Comparison of ENCODE assay signal across 8 cellular contexts in genomic region chr14:77641534-77642341, GRCh38. TPM values are rescaled to one million over a fixed set of nuclear protein-coding genes. Genes with fewer than 3 reads are reported as not detected.
DNase-seq lines count a peak whose midpoint lies in the region; ATAC-seq, FAIRE-seq and TF ChIP-seq lines count a peak whose summit lies in the region.

No MANE protein-coding gene starts in this region.

- no peaks in the 10 kb centered on the region for H3K79me2 ChIP-seq in HepG2 (ENCODE audit: insufficient read depth, low read length)

- peak overlapping the region; percentile 23 for H2AFZ ChIP-seq in HepG2 (ENCODE audit: low read length)

- H3K9me3 ChIP-seq in HepG2 (ENCODE audit: low read length) = no peaks in the 10 kb centered on the region

- no peak for TF ChIP-seq POLR2A in HepG2 (IDR thresholded peaks at IDR 0.05; ENCODE audit: insufficient read depth in 1 of 2, low read depth in 2 of 2, low read length in 2 of 2)

- 75% methylated on average over 46 of the region's 47 CpGs for WGBS in HepG2 (ENCODE audit: low lambda C conversion rate)

- peak overlapping the region; percentile 51 for H3K4me3 ChIP-seq in brain microvascular endothelial cell (ENCODE audit: low read depth, low read length)
- no peak overlapping the region for H3K4me3 ChIP-seq in HepG2 (replicated peaks in 1 of 3; ENCODE audit: insufficient read depth in 1 of 3, low read depth in 2 of 3, low read length in 3 of 3)

- no peak overlapping the region for H3K27ac Mint-ChIP-seq in WTC11

- peak; percentile 67 for ATAC-seq in HG02870 (IDR thresholded peaks at IDR 0.05; ENCODE audit: unreplicated experiment)
- peak; percentile 38 for ATAC-seq in WTC11
- no peak; the same call in 1 of the 3 replicates for ATAC-seq in HepG2
- no peak for ATAC-seq in GM18519 (IDR thresholded peaks at IDR 0.05; ENCODE audit: low FRiP score, unreplicated experiment)

- H4K20me1 ChIP-seq in HepG2 (ENCODE audit: insufficient read depth, low read length) = no peaks in the 10 kb centered on the region

- H3K27ac ChIP-seq in brain microvascular endothelial cell (peak overlapping the region; percentile 34), HepG2 (ENCODE audit: extremely low read length, insufficient read depth, low read length) (no peak overlapping the region)

- no TSS peak for BruUV-seq in HepG2 (replicated peaks; lab: Mats Ljungman, UMichigan)

- peak; percentile 49 for DNase-seq in DMS114 treated with DMSO at 0.1 percent for 48 hours (lab: John Stamatoyannopoulos, UW; ENCODE audit: unreplicated experiment)
- DNase-seq in WTC11 (ENCODE audit: low spot score) = no peak
- DNase-seq in brain microvascular endothelial cell = peak; percentile 40
- no peak for DNase-seq in HepG2 (ENCODE audit: low spot score)
- DNase-seq in stimulated activated CD4-positive, alpha-beta T cell treated with anti-CD3 and anti-CD28 coated beads, TNF-alpha, amount 100 ng/mL, for 1 hour (ENCODE audit: low read depth in 3 of 3, low spot score in 1 of 3) = peak; percentile 30 to 55 (median 31)
- no peak for DNase-seq in DMS79 (lab: John Stamatoyannopoulos, UW)

- H3K27me3 Mint-ChIP-seq in WTC11 (ENCODE audit: low read depth) = no peaks in the 10 kb centered on the region; the same call in 1 of the 2 replicates

- no peaks in the 10 kb centered on the region for H3K27me3 ChIP-seq in brain microvascular endothelial cell (replicated peaks)
- H3K27me3 ChIP-seq in HepG2 (ENCODE audit: control insufficient read depth in 1 of 2, insufficient read depth in 2 of 2, low read length in 2 of 2) = peaks cover 0 to 1% of the 10 kb centered on the region in 2 experiments; a peak in 1 of 5 replicates

- H3K9ac ChIP-seq in HepG2 (ENCODE audit: insufficient read depth, low read depth, low read length) = no peak overlapping the region

- no peak for TF ChIP-seq CTCF in WTC11 (IDR thresholded peaks at IDR 0.05)
- no peak for TF ChIP-seq CTCF in brain microvascular endothelial cell (IDR thresholded peaks at IDR 0.05; ENCODE audit: low read depth, low read length, missing control alignments)
- TF ChIP-seq CTCF in HepG2 (CRISPR knock-in tag; IDR thresholded peaks at IDR 0.05) = no peak

- intact Hi-C loops in HepG2 (cut with micrococcal nuclease; ENCODE audit: unreplicated experiment) = no loop called here

- peaks cover 12% of the 10 kb centered on the region for H3K9me3 Mint-ChIP-seq in WTC11

- no peaks in the 10 kb centered on the region for H3K36me3 ChIP-seq in brain microvascular endothelial cell (replicated peaks)
- H3K36me3 ChIP-seq in HepG2 (replicated peaks in 1 of 2; ENCODE audit: control insufficient read depth in 1 of 2, insufficient read depth in 2 of 2, low read length in 2 of 2) = no peaks in the 10 kb centered on the region

- no peak for FAIRE-seq in HepG2 (lab: Jason Lieb, UNC)

- H3K4me2 ChIP-seq in HepG2 (ENCODE audit: low read depth, low read length) = peak overlapping the region; percentile 42; the same call in 1 of the 2 replicates

- H3K4me1 Mint-ChIP-seq in WTC11 = no peaks in the 10 kb centered on the region

- no peak for TF ChIP-seq RAD21 in HepG2 (CRISPR knock-in tag; IDR thresholded peaks at IDR 0.05)

- POLR2A ChIA-PET in WTC11 (lab: Charles Lee) (no interaction called here), HepG2 (lab: Yijun Ruan, JAX) (no interaction called here)

- TF ChIP-seq EP300 in HepG2 (IDR thresholded peaks at IDR 0.05; ENCODE audit: low read depth in 2 of 2, low read length in 2 of 2) (no peak), HepG2 (CRISPR knock-in tag; IDR thresholded peaks at IDR 0.05; ENCODE audit: borderline replicate concordance) (no peak)

- peaks cover 21% of the 10 kb centered on the region for H3K4me1 ChIP-seq in HepG2 (ENCODE audit: insufficient read depth, low read length)

- in situ Hi-C loops in brain microvascular endothelial cell (cut with HindIII; ENCODE audit: low pct_ligation_motif_present, low sequenced_read_pairs) (no loop called here), HepG2 (cut with HindIII; ENCODE audit: extremely low pct_ligation_motif_present, low pct_unique_long_range_greater_than_20kb) (no loop called here)

- peaks cover 6% of the 10 kb centered on the region for H3K36me3 Mint-ChIP-seq in WTC11

- no peak overlapping the region for H3K4me3 Mint-ChIP-seq in WTC11

- CTCF ChIA-PET in WTC11 (lab: Charles Lee) (no interaction called here), HepG2 (lab: Yijun Ruan, JAX; ENCODE audit: low intra/inter-chr PET ratio, low total read pairs) (no interaction called here)

TF ChIP-seq in WTC11, 78 proteins besides CTCF, POLR2A, EP300 and RAD21 (continues in another document):
- no peak for TF ChIP-seq FOXP4 (CRISPR knock-in tag; IDR thresholded peaks at IDR 0.05)

TF ChIP-seq in HepG2, 621 proteins besides CTCF, POLR2A, EP300 and RAD21 (continues in another document):
- TF ChIP-seq RAD51 (IDR thresholded peaks at IDR 0.05; ENCODE audit: borderline replicate concordance) = no peak
- TF ChIP-seq RFXAP (CRISPR knock-in tag; IDR thresholded peaks at IDR 0.05; ENCODE audit: borderline replicate concordance) = no peak
- TF ChIP-seq YY1 (IDR thresholded peaks at IDR 0.05; ENCODE audit: insufficient read depth, insufficient replicate concordance, low read depth, low read length) = no peak
- no peak for TF ChIP-seq ZNF414 (CRISPR knock-in tag; IDR thresholded peaks at IDR 0.05)
- no peak for TF ChIP-seq ZNF550 (CRISPR knock-in tag; IDR thresholded peaks at IDR 0.05; ENCODE audit: borderline replicate concordance)

RNA-seq across cellular contexts. Expression of gene SPTLC2, which starts 25.3 kb away (rescaled TPM):
- total RNA-seq in WTC11 (2021) = 38.2 to 40.1 TPM (median 39.6 TPM) in 3 replicates
- 15.1 and 17.5 TPM in 2 replicates for total RNA-seq in HepG2 (2016; rRNA removed; fragmentation: Illumina TruSeq; extraction: Trizol)
- 2.4 and 4.6 TPM in 2 replicates for total RNA-seq in HepG2 (2016; cell fraction: cytosol; rRNA removed; fragmentation: Illumina TruSeq; extraction: Trizol; ENCODE audit: low read depth)
- total RNA-seq in HepG2 (2016; cell fraction: insoluble cytoplasmic fraction; rRNA removed; fragmentation: Illumina TruSeq; extraction: Trizol) = 11.9 and 16.4 TPM in 2 replicates
- total RNA-seq in HepG2 (2016; cell fraction: membrane; rRNA removed; fragmentation: Illumina TruSeq; extraction: Trizol) = 3.3 and 3.6 TPM in 2 replicates
- total RNA-seq in HepG2 (2016; cell fraction: nucleus; rRNA removed; fragmentation: Illumina TruSeq; extraction: Trizol) = 21.8 and 22.9 TPM in 2 replicates
- 11.2 and 17.4 TPM in 2 replicates for polyA plus RNA-seq in HepG2 (2011; rRNA removed)
- 7.6 and 8.0 TPM in 2 replicates for polyA plus RNA-seq in HepG2 (2011; cell fraction: cytosol; rRNA removed)
- 2.6 and 4.9 TPM in 2 replicates for polyA plus RNA-seq in HepG2 (2011; cell fraction: nucleus; rRNA removed)
- polyA plus RNA-seq in HepG2 (2012) = 10.4 and 11.4 TPM in 2 replicates
- 0.88 and 1.1 TPM in 2 replicates for polyA plus RNA-seq in HepG2 (2016; cell fraction: cytosol; fragmentation: Illumina TruSeq; extraction: Trizol; ENCODE audit: low read depth)
- 7.2 and 8.9 TPM in 2 replicates for polyA plus RNA-seq in HepG2 (2016; cell fraction: insoluble cytoplasmic fraction; fragmentation: Illumina TruSeq; extraction: Trizol; ENCODE audit: low read depth)
- 1.3 and 2.0 TPM in 2 replicates for polyA plus RNA-seq in HepG2 (2016; cell fraction: membrane; fragmentation: Illumina TruSeq; extraction: Trizol; ENCODE audit: low read depth)
- polyA plus RNA-seq in HepG2 (2016; cell fraction: nucleus; fragmentation: Illumina TruSeq; extraction: Trizol; ENCODE audit: insufficient read depth, low read depth) = 19.4 and 29.7 TPM in 2 replicates
- 8.2 and 23.4 TPM in 2 replicates for polyA minus RNA-seq in HepG2 (2011; rRNA and poly(A)+ RNA removed; ENCODE audit: low replicate concordance)
- 8.0 and 18.2 TPM in 2 replicates for polyA minus RNA-seq in HepG2 (2011; cell fraction: cytosol; rRNA and poly(A)+ RNA removed)
- polyA minus RNA-seq in HepG2 (2011; cell fraction: nucleus; rRNA and poly(A)+ RNA removed) = 9.4 and 11.9 TPM in 2 replicates

Comparison
In these comparisons a context has a peak if more than half of its experiments do, and no peak if none do; other contexts are left out.
1. DNase-seq: peak in DMS114 treated with DMSO at 0.1 percent for 48 hours (single experiment), brain microvascular endothelial cell (single experiment) and stimulated activated CD4-positive, alpha-beta T cell treated with anti-CD3 and anti-CD28 coated beads, TNF-alpha, amount 100 ng/mL, for 1 hour (3 of 3); none in WTC11 (single experiment), HepG2 (single experiment) and DMS79 (single experiment).
2. ATAC-seq: peak in HG02870 (single experiment) and WTC11 (single experiment); none in HepG2 (single experiment) and GM18519 (single experiment).